Comparison of ENCODE assay signal across 8 cellular contexts in the genomic region with DNA sequence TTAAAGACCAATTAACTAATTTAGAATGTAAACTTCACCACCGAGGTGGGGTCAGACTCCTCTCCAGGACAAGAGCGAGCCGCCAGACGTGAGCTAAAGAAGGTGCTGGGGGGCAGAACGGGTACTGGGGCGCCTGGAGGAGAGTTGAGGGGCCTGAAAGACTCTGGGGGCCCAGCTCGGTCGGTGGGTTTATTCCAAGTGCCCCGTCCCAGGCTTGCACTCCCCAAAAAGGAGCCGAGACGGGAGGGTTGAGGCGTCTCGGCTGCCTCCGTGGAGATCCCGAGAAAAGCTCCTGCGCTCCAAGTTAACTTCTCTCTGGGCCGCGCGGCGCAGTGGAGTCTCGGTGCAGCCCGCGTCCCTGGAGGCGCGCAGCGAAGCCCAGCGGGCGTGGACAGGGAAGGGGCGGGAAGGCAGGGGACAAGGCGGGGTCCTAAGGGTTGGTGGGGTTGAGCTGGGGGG.
DNase-seq lines count a peak whose midpoint lies in the region; ATAC-seq lines count a peak whose summit lies in the region.

No MANE protein-coding gene starts in this region.

- H3K27ac Mint-ChIP-seq in activated naive CD8-positive, alpha-beta T cell treated with anti-CD3 and anti-CD28 coated beads, Interleukin-2, amount 10 ng/mL, durations not matched to agents 7 days and 5 days, result no peak overlapping the region

- H3K9ac ChIP-seq in skeletal muscle satellite cell (ENCODE audit: low read depth, low read length), result peak overlapping the region; percentile 73

- H3K4me3 ChIP-seq in iPS-11a (ENCODE audit: low read depth, low read length) (peak overlapping the region; percentile 37), skeletal muscle satellite cell (ENCODE audit: low read length) (peak overlapping the region; percentile 71)

- no peak for ATAC-seq in activated naive CD8-positive, alpha-beta T cell treated with anti-CD3 and anti-CD28 coated beads, Interleukin-2, amount 10 ng/mL, durations not matched to agents 7 days and 5 days (ENCODE audit: low read depth)
- ATAC-seq in esophagus mucosa (no peak), HG03135 (IDR thresholded peaks at IDR 0.05; ENCODE audit: unreplicated experiment) (no peak)

- H3K4me1 ChIP-seq in skeletal muscle satellite cell (ENCODE audit: control insufficient read depth, insufficient read depth, low read length), result peaks cover 21% of the 10 kb centered on the region

- POLR2A ChIA-PET in activated naive CD8-positive, alpha-beta T cell treated with anti-CD3 and anti-CD28 coated beads, Interleukin-2, amount 10 ng/mL, durations not matched to agents 7 days and 5 days (lab: Charles Lee), result no interaction called here

- H3K27me3 ChIP-seq in skeletal muscle satellite cell (ENCODE audit: control insufficient read depth, insufficient read depth, low read length), result no peaks in the 10 kb centered on the region

- H3K4me2 ChIP-seq in skeletal muscle satellite cell (ENCODE audit: low read length), result peak overlapping the region; percentile 92

- peaks cover 48% of the 10 kb centered on the region for H3K27me3 Mint-ChIP-seq in activated naive CD8-positive, alpha-beta T cell treated with anti-CD3 and anti-CD28 coated beads, Interleukin-2, amount 10 ng/mL, durations not matched to agents 7 days and 5 days

- DNase-seq in HCEC 1CT (peak; percentile 19), NCI-H1436 treated with DMSO at 0.1 percent for 48 hours (lab: John Stamatoyannopoulos, UW) (no peak), T-helper 9 cell (no peak)
- peak; percentile 26 for DNase-seq in activated naive CD8-positive, alpha-beta T cell treated with anti-CD3 and anti-CD28 coated beads, Interleukin-2, amount 10 ng/mL, durations not matched to agents 7 days and 5 days

- no peaks in the 10 kb centered on the region for H3K36me3 ChIP-seq in skeletal muscle satellite cell (ENCODE audit: insufficient read depth, low read length)

- H3K4me3 Mint-ChIP-seq in activated naive CD8-positive, alpha-beta T cell treated with anti-CD3 and anti-CD28 coated beads, Interleukin-2, amount 10 ng/mL, durations not matched to agents 7 days and 5 days, result peak overlapping the region; percentile 57

- no peaks in the 10 kb centered on the region for H3K36me3 Mint-ChIP-seq in activated naive CD8-positive, alpha-beta T cell treated with anti-CD3 and anti-CD28 coated beads, Interleukin-2, amount 10 ng/mL, durations not matched to agents 7 days and 5 days

- H3K4me1 Mint-ChIP-seq in activated naive CD8-positive, alpha-beta T cell treated with anti-CD3 and anti-CD28 coated beads, Interleukin-2, amount 10 ng/mL, durations not matched to agents 7 days and 5 days, result peaks cover 2% of the 10 kb centered on the region

- no peaks in the 10 kb centered on the region for H3K9me3 ChIP-seq in skeletal muscle satellite cell (replicated peaks; ENCODE audit: low read length)

- H3K9me3 Mint-ChIP-seq in activated naive CD8-positive, alpha-beta T cell treated with anti-CD3 and anti-CD28 coated beads, Interleukin-2, amount 10 ng/mL, durations not matched to agents 7 days and 5 days, result no peaks in the 10 kb centered on the region

Comparison
In these comparisons a context has a peak if more than half of its experiments do, and no peak if none do; other contexts are left out.
1. DNase-seq: peak in HCEC 1CT (single experiment) and activated naive CD8-positive, alpha-beta T cell treated with anti-CD3 and anti-CD28 coated beads, Interleukin-2, amount 10 ng/mL, durations not matched to agents 7 days and 5 days (single experiment); none in NCI-H1436 treated with DMSO at 0.1 percent for 48 hours (single experiment) and T-helper 9 cell (single experiment).